Comparison of ENCODE assay signal across 1 cellular context in the genomic region with DNA sequence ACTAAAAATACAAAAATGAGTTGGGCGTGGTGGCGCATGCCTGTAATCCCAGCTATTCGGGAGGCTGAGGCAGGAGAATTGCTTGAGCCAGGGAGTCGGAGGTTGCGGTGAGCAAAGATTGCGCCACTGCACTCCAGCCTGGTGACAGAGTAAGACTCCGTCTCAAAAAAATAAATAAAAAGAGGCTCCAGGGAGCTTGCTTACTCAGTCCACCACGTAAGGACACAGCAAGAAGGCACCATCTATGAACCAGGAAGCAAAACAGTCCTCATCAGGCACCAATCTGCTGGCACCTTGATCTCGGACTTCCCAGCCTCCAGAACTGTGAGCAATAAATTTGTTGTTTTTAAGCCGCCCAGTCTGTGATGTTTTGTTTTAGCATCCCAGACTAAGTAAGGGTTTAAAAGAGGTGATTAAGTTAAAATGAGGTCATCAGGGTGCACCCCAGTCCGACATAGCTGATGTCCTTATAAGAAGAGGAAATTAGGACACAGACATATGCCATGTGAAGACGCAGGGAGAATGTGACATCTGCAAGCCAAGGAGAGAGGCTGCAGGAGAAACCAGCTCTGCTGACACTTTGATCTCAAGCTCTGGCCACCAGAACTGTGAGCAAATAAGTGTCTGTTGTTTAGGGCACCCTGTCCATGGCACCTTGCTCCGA.
TF ChIP-seq lines count a peak whose summit lies in the region.

No MANE protein-coding gene starts in this region.

TF ChIP-seq in H1, 55 proteins besides CTCF, POLR2A, EP300 and RAD21:
- no peak for TF ChIP-seq SIX5 (IDR thresholded peaks at IDR 0.05; ENCODE audit: low read depth, low read length)
- no peak for TF ChIP-seq KDM4A (IDR thresholded peaks at IDR 0.05; ENCODE audit: low read depth, low read length, severe bottlenecking)
- TF ChIP-seq JUN (IDR thresholded peaks at IDR 0.05; ENCODE audit: low read depth, low read length): no peak
- no peak for TF ChIP-seq CEBPB (IDR thresholded peaks at IDR 0.05; ENCODE audit: low read depth, low read length)
- no peak for TF ChIP-seq ATF3 (IDR thresholded peaks at IDR 0.05; ENCODE audit: insufficient read depth, low read depth, low read length)
- TF ChIP-seq CHD1 (IDR thresholded peaks at IDR 0.05; ENCODE audit: low read depth, low read length): no peak
- no peak for TF ChIP-seq TAF1 (IDR thresholded peaks at IDR 0.05; ENCODE audit: low read depth, low read length)
TF ChIP-seq in H1: peak in this region for 0.
